In the genomic region with DNA sequence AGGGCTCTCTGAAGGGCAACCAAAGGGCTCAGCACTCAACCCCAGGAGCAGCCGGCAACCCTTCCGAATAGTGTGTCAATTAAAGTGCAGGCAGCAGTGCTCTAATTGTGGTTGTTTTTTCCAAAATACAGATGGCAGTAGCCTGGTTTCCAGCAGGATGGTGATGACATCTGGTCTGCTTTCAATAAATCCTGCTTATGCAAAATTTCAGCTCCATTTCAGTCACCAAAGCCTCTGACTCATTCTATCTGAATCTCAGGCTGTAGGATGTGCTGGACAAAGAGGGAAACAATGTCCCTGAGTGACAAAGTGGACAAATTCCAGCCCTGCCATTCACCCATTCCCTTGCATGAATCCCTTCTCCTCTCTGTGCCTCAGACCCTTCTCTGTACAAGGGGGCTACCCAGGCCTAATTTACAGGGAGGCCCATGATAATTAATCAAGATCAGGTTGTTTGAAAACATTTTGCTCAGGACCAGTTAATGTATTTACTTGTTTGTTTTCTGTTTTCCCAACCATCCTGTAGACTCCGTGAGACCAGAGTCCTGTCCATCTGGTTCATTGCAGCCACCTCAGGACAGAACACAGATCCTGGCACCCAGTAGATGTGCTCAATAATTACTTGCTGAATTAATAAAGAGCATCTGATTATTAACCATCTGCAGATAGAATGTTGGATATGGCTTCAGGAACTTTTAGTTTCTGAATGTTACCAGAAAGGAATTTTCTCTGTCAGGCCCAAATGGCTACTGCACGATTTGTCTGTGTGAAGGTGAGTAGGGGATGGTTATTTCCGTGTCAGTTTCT, we compare ENCODE assay signal across 1 cellular context.
TF ChIP-seq lines count a peak whose summit lies in the region.

No MANE protein-coding gene starts in this region.

TF ChIP-seq in HepG2, 621 proteins besides CTCF, POLR2A, EP300 and RAD21 (continued from another document):
- TF ChIP-seq POGZ (CRISPR knock-in tag; IDR thresholded peaks at IDR 0.05) (no peak), RBFOX2 (IDR thresholded peaks at IDR 0.05; ENCODE audit: low read depth, low read length) (no peak), CEBPB (IDR thresholded peaks at IDR 0.05; ENCODE audit: borderline replicate concordance, low read depth, low read length) (no peak), PTBP1 (IDR thresholded peaks at IDR 0.05; ENCODE audit: low read depth, low read length, poor library complexity, severe bottlenecking) (no peak), TAF15 (IDR thresholded peaks at IDR 0.05; ENCODE audit: low read depth, low read length, poor library complexity, severe bottlenecking) (no peak), HHEX (CRISPR knock-in tag; IDR thresholded peaks at IDR 0.05) (no peak)
- TF ChIP-seq, protein P1, sequence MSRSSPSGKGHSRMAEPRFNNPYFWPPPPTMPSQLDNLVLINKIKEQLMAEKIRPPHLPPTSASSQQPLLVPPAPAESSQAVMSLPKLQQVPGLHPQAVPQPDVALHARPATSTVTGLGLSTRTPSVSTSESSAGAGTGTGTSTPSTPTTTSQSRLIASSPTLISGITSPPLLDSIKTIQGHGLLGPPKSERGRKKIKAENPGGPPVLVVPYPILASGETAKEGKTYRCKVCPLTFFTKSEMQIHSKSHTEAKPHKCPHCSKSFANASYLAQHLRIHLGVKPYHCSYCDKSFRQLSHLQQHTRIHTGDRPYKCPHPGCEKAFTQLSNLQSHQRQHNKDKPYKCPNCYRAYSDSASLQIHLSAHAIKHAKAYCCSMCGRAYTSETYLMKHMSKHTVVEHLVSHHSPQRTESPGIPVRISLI (CRISPR knock-in tag; IDR thresholded peaks at IDR 0.05; ENCODE audit: borderline replicate concordance), result no peak
